Comparison of ENCODE assay signal across 9 cellular contexts in the genomic region with DNA sequence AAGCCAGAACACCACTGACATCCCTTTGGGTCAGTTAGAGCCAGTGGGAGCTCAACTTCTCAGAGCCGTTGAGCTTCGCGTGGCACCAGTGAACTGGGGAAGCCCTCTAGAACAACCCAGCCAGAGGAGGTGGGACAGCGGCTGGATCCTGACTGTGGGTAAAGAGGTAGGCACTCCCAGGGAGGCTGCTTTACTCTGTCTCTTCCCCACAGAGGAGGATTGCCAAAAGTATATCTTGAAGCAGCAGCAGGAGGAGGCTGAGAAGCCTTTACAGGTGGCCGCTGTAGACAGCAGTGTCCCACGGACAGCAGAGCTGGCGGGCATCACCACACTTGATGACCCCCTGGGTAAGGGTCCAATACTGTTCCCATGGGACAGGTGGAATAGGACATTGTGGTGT. TPM values are rescaled to one million over a fixed set of nuclear protein-coding genes. Genes with fewer than 3 reads are reported as not detected.
DNase-seq lines count a peak whose midpoint lies in the region; ATAC-seq and TF ChIP-seq lines count a peak whose summit lies in the region.
"Had no signal": no experiment of that assay in that cellular context is flagged by ENCODE, and none has a peak within 500 bp of the region (broad histone marks: within the 10 kb centered on the region; RNA-seq: fewer than 3 reads in every experiment).

No MANE protein-coding gene starts in this region.

- 77 to 79% methylated on average over 7 of the region's 7 CpGs for WGBS in esophagus, 2 donors
- WGBS in ovary, 3 donors: 85 to 91% (median 89%) methylated on average over 7 of the region's 7 CpGs

- H3K27ac Mint-ChIP-seq in CD8-positive, alpha-beta T cell: peak overlapping the region; percentile 98

- H3K4me3 Mint-ChIP-seq in CD8-positive, alpha-beta T cell: peak overlapping the region; percentile 93

- H3K9me2 ChIP-seq in PC-3 (replicated peaks; ENCODE audit: low read length): no peaks in the 10 kb centered on the region

- BruUV-seq in PC-3 (replicated peaks; lab: Mats Ljungman, UMichigan): no TSS peak

- peak overlapping the region; percentile 99 for H3K4me2 ChIP-seq in PC-3 (ENCODE audit: low read length)

- H3K9me3 ChIP-seq in CD8-positive, alpha-beta T cell (ENCODE audit: low read length): no peaks in the 10 kb centered on the region
- H3K9me3 ChIP-seq in PC-3 (ENCODE audit: low read length) (no peaks in the 10 kb centered on the region), esophagus (ENCODE audit: control insufficient read depth in 2 of 2, insufficient read depth in 1 of 2, low read depth in 1 of 2, low read length in 1 of 2) (no peaks in the 10 kb centered on the region), ovary (no peaks in the 10 kb centered on the region), gastrocnemius medialis (no peaks in the 10 kb centered on the region)

- H3K9me3 Mint-ChIP-seq in CD8-positive, alpha-beta T cell: no peaks in the 10 kb centered on the region

- H3K36me3 ChIP-seq in CD8-positive, alpha-beta T cell (ENCODE audit: insufficient read depth, low read length): no peaks in the 10 kb centered on the region
- H3K36me3 ChIP-seq in PC-3 (ENCODE audit: low read depth, low read length) (0 out of 2 replicates have a peak, but pooled peaks cover 6% of the 10 kb centered on the region), esophagus (ENCODE audit: control insufficient read depth in 2 of 2, insufficient read depth in 2 of 2, low read length in 1 of 2) (peaks cover 8 to 15% of the 10 kb centered on the region in 2 donors), ovary (no peaks in the 10 kb centered on the region), gastrocnemius medialis (peaks cover 0 to 12% of the 10 kb centered on the region in 2 donors)

- no peaks in the 10 kb centered on the region for H3K27me3 Mint-ChIP-seq in CD8-positive, alpha-beta T cell (ENCODE audit: low read depth)

- intact Hi-C loops in CD8-positive, alpha-beta T cell (cut with DNase I, micrococcal nuclease): loop anchor here (5.0 to 10.0 kb wide), 5 partner anchors 313 to 1268 kb away; a partner anchor contains a TSS
- intact Hi-C loops in PC-3 (cut with micrococcal nuclease) (loop anchor here (2.0 to 10.0 kb wide), 3 partner anchors 135 to 1245 kb away; a partner anchor contains a TSS), ovary (cut with DNase I) (loop anchor here in 2 of 4 donors (2.0 to 10.0 kb wide), 3 partner anchors 25 to 208 kb away; a partner anchor contains a TSS), gastrocnemius medialis (cut with DNase I; ENCODE audit: low total_unique reads) (loop anchor here (5.0 to 10.0 kb wide), 5 partner anchors 208 to 1145 kb away; a partner anchor contains a TSS)

- TF ChIP-seq EP300 in ovary (IDR thresholded peaks at IDR 0.05): no peak

- POLR2A ChIA-PET in CD8-positive, alpha-beta T cell (lab: Charles Lee): interaction anchor here (1.0 to 3.8 kb wide), 5 partner anchors 9 to 26 kb away, joined by 4 to 103 read pairs (median 5); a partner anchor contains a TSS
- POLR2A ChIA-PET in PC-3 (lab: Charles Lee; ENCODE audit: unreplicated experiment): no interaction called here

- no peak for TF ChIP-seq CTCF in CD8-positive, alpha-beta T cell (IDR thresholded peaks at IDR 0.05)
- no peak for TF ChIP-seq CTCF in PC-3 (conservative IDR thresholded peaks at IDR 0.05; ENCODE audit: low read depth, low read length)
- TF ChIP-seq CTCF in ovary (IDR thresholded peaks at IDR 0.05): no peak
- no peak for TF ChIP-seq CTCF in GM10266 (IDR thresholded peaks at IDR 0.05; ENCODE audit: control insufficient read depth, insufficient read depth, low read depth, missing control alignments)
- TF ChIP-seq CTCF in gastrocnemius medialis (IDR thresholded peaks at IDR 0.05 in 4 of 5, conservative IDR thresholded peaks at IDR 0.05 in 1 of 5): no peak

- CTCF ChIA-PET in CD8-positive, alpha-beta T cell (lab: Charles Lee): interaction anchor here (0.7 kb wide), 1 partner anchor 26 kb away, joined by 6 read pairs; a partner anchor contains a TSS
- CTCF ChIA-PET in PC-3 (lab: Charles Lee): interaction anchor here (1.0 kb wide), 1 partner anchor 11 kb away, joined by 3 read pairs; no protein-coding TSS in a partner anchor

- TF ChIP-seq POLR2A in ovary (IDR thresholded peaks at IDR 0.05) (no peak), gastrocnemius medialis (IDR thresholded peaks at IDR 0.05) (no peak)

- H3K4me1 ChIP-seq in CD8-positive, alpha-beta T cell (ENCODE audit: insufficient read depth, low read length): peaks cover 37% of the 10 kb centered on the region
- H3K4me1 ChIP-seq in PC-3 (ENCODE audit: insufficient read depth, low read length) (peaks cover 57% of the 10 kb centered on the region), esophagus (ENCODE audit: control insufficient read depth in 2 of 2, insufficient read depth in 2 of 2, low read length in 1 of 2) (peaks cover 10 to 17% of the 10 kb centered on the region in 2 donors), ovary (ENCODE audit: insufficient read depth) (peaks cover 19% of the 10 kb centered on the region), gastrocnemius medialis (peaks cover 19 to 25% of the 10 kb centered on the region in 2 donors)

- H3K4me3 ChIP-seq in CD8-positive, alpha-beta T cell (ENCODE audit: low read depth, low read length): peak overlapping the region; percentile 99
- H3K4me3 ChIP-seq in PC-3 (ENCODE audit: low read length) (peak overlapping the region; percentile 93), esophagus (ENCODE audit: low read depth in 1 of 2, low read length in 2 of 2) (peak overlapping the region; percentile 95 to 98), ovary (peak overlapping the region; percentile 81), gastrocnemius medialis (peak overlapping the region in 2 of 4 donors; percentile 73 to 99)

- H3K27ac ChIP-seq in CD8-positive, alpha-beta T cell (ENCODE audit: low read depth, low read length): peak overlapping the region; percentile 88
- H3K27ac ChIP-seq in PC-3 (ENCODE audit: low read length): 0 out of 2 replicates have a peak overlapping the region, but pooled peaks have one; percentile 64
- H3K27ac ChIP-seq in esophagus (ENCODE audit: low read depth in 2 of 2, low read length in 1 of 2): no peak overlapping the region
- no peak overlapping the region for H3K27ac ChIP-seq in ovary
- peak overlapping the region in 1 of 4 donors; percentile 88 for H3K27ac ChIP-seq in gastrocnemius medialis

- H3K9ac ChIP-seq in PC-3 (ENCODE audit: low read length): peak overlapping the region; percentile 89

- peaks cover 43% of the 10 kb centered on the region for H3K36me3 Mint-ChIP-seq in CD8-positive, alpha-beta T cell

- H3K4me1 Mint-ChIP-seq in CD8-positive, alpha-beta T cell (ENCODE audit: low read depth): peaks cover 49% of the 10 kb centered on the region

- peaks cover 54% of the 10 kb centered on the region for H3K79me2 ChIP-seq in PC-3 (ENCODE audit: low read length)

- DNase-seq in CD8-positive, alpha-beta T cell: peak in 2 of 7 experiments; percentile 10 to 47
- DNase-seq in PC-3: no peak
- DNase-seq in ovary: no peak
- no peak for DNase-seq in SKM-1 (lab: John Stamatoyannopoulos, UW; ENCODE audit: unreplicated experiment)
- DNase-seq in GM10266 (ENCODE audit: extremely low spot score): no peak
- DNase-seq in hypothalamus (lab: John Stamatoyannopoulos, UW): no peak
- no peak for DNase-seq in gastrocnemius medialis
- DNase-seq: NCI-H1930 had no signal

- H4K20me1 ChIP-seq in PC-3 (ENCODE audit: low read length): no peaks in the 10 kb centered on the region

- in situ Hi-C loops in gastrocnemius medialis (cut with MboI; ENCODE audit: low sequenced_read_pairs in 4 of 4): loop anchor here in 3 of 4 donors (25.0 kb wide), 1 partner anchor 348 kb away; a partner anchor contains a TSS

- no peak overlapping the region for H2AFZ ChIP-seq in PC-3 (ENCODE audit: low read length)

- no peaks in the 10 kb centered on the region for H3K27me3 ChIP-seq in CD8-positive, alpha-beta T cell (ENCODE audit: insufficient read depth, low read length)
- H3K27me3 ChIP-seq in PC-3 (ENCODE audit: low read length) (no peaks in the 10 kb centered on the region), esophagus (ENCODE audit: control insufficient read depth in 1 of 2, insufficient read depth in 2 of 2, low read length in 2 of 2) (no peaks in the 10 kb centered on the region), ovary (no peaks in the 10 kb centered on the region), gastrocnemius medialis (no peaks in the 10 kb centered on the region)

- no peaks in the 10 kb centered on the region for H3F3A ChIP-seq in PC-3 (ENCODE audit: low read length, unreplicated experiment)

- ATAC-seq in CD8-positive, alpha-beta T cell: no peak
- ATAC-seq in PC-3: no peak
- no peak for ATAC-seq in gastrocnemius medialis

RNA-seq across cellular contexts. Expression of a gene that starts 1.2 kb away (rescaled TPM):
- total RNA-seq in CD8-positive, alpha-beta T cell: 10 to 100 TPM; 32.2 to 32.7 TPM
- total RNA-seq in PC-3 (2014; rRNA removed) (17.7 and 19.1 TPM in 2 replicates), ovary (10 to 100 TPM; 12.8 to 32.5 (median 24.0) TPM), gastrocnemius medialis (1 to 10 TPM; 2.1 to 6.6 (median 3.3) TPM)
- polyA plus RNA-seq in esophagus (10 to 100 TPM; 26.5 to 44.0 TPM), ovary (10 to 100 TPM; 19.1 to 58.9 TPM)

RNA-seq across cellular contexts. Expression of a gene that starts 2.7 kb away (rescaled TPM):
- total RNA-seq in CD8-positive, alpha-beta T cell: 10 to 100 TPM; 49.4 to 49.9 TPM
- total RNA-seq in PC-3 (2014; rRNA removed) (76.4 and 94.5 TPM in 2 replicates), ovary (10 to 100 TPM; 27.1 to 50.4 (median 44.9) TPM), gastrocnemius medialis (10 to 100 TPM; 24.5 to 31.2 (median 29.3) TPM)
- polyA plus RNA-seq in esophagus (100 to 1,000 TPM in 1 of 2 donors, 10 to 100 TPM in 1; 79.4 to 101 TPM), ovary (10 to 100 TPM; 41.3 to 42.7 TPM)

RNA-seq across cellular contexts. Expression of a gene that starts 25.7 kb away (rescaled TPM):
- total RNA-seq in CD8-positive, alpha-beta T cell: 10 to 100 TPM; 45.4 to 45.6 TPM
- total RNA-seq in PC-3 (2014; rRNA removed) (42.2 and 47.7 TPM in 2 replicates), ovary (10 to 100 TPM; 17.0 to 41.1 (median 29.4) TPM), gastrocnemius medialis (10 to 100 TPM; 37.9 to 50.0 (median 43.2) TPM)
- polyA plus RNA-seq in esophagus (10 to 100 TPM; 21.7 to 27.5 TPM), ovary (10 to 100 TPM; 12.4 to 24.9 TPM)

Comparison
In these comparisons a context has a peak if more than half of its experiments do, and no peak if none do; other contexts are left out.
1. H3K27ac ChIP-seq: peak in CD8-positive, alpha-beta T cell (single experiment) and PC-3 (single experiment); none in esophagus (0 of 2) and ovary (0 of 2).